Comparison of ENCODE assay signal across 1 cellular context in genomic region chr6:7196019-7196402, GRCh38.
TF ChIP-seq lines count a peak whose summit lies in the region.

No MANE protein-coding gene starts in this region.

TF ChIP-seq in K562, 482 proteins besides CTCF, POLR2A, EP300 and RAD21 (continued from another document and continues in another):
- TF ChIP-seq PCBP1 (IDR thresholded peaks at IDR 0.05; ENCODE audit: low read depth, low read length, poor library complexity, severe bottlenecking), result no peak
- TF ChIP-seq GTF2E2 (tag; IDR thresholded peaks at IDR 0.05), result 0 out of 2 replicates have a peak, but pooled peaks have one; percentile 44
- peak; percentile 66; the same call in 1 of the 2 replicates for TF ChIP-seq NKRF (IDR thresholded peaks at IDR 0.05; ENCODE audit: borderline replicate concordance)
- TF ChIP-seq ZNF76 (CRISPR knock-in tag; IDR thresholded peaks at IDR 0.05; ENCODE audit: borderline replicate concordance), result no peak
- no peak for TF ChIP-seq CEBPB (tag; IDR thresholded peaks at IDR 0.05)
- peak; percentile 74 for TF ChIP-seq MYNN (IDR thresholded peaks at IDR 0.05)
- no peak for TF ChIP-seq MYNN (CRISPR knock-in tag; IDR thresholded peaks at IDR 0.05)
- TF ChIP-seq MYBL2 (IDR thresholded peaks at IDR 0.05; ENCODE audit: low read depth), result no peak
- no peak for TF ChIP-seq MYBL2 (CRISPR knock-in tag; IDR thresholded peaks at IDR 0.05; ENCODE audit: borderline replicate concordance)
- TF ChIP-seq ZNF766 (CRISPR knock-in tag; conservative IDR thresholded peaks at IDR 0.05), result peak; percentile 43; the same call in 1 of the 2 replicates
- no peak for TF ChIP-seq ARID3B (CRISPR knock-in tag; IDR thresholded peaks at IDR 0.05; ENCODE audit: borderline replicate concordance)
- TF ChIP-seq ZBTB40 (IDR thresholded peaks at IDR 0.05), result peak; percentile 54; the same call in 1 of the 2 replicates
- TF ChIP-seq ZBTB40 (CRISPR knock-in tag; IDR thresholded peaks at IDR 0.05), result no peak
- peak; percentile 39 for TF ChIP-seq TAF1 (IDR thresholded peaks at IDR 0.05; ENCODE audit: control insufficient read depth, extremely low read depth, insufficient read depth, low read length, severe bottlenecking)
- no peak for TF ChIP-seq KAT7 (CRISPR knock-in tag; IDR thresholded peaks at IDR 0.05; ENCODE audit: borderline replicate concordance)
- no peak for TF ChIP-seq CEBPZ (IDR thresholded peaks at IDR 0.05; ENCODE audit: borderline replicate concordance, low read depth, low read length)
- TF ChIP-seq DPF2 (IDR thresholded peaks at IDR 0.05), result peak; percentile 62; the same call in 1 of the 2 replicates
- TF ChIP-seq ZNF639 (CRISPR knock-in tag; conservative IDR thresholded peaks at IDR 0.05 in 1 of 2, IDR thresholded peaks at IDR 0.05 in 1 of 2), result peak in 1 of 2 experiments; percentile 33; a peak in 1 of 4 replicates
- peak; percentile 75 for TF ChIP-seq MGA (IDR thresholded peaks at IDR 0.05)
